In the genomic region with DNA sequence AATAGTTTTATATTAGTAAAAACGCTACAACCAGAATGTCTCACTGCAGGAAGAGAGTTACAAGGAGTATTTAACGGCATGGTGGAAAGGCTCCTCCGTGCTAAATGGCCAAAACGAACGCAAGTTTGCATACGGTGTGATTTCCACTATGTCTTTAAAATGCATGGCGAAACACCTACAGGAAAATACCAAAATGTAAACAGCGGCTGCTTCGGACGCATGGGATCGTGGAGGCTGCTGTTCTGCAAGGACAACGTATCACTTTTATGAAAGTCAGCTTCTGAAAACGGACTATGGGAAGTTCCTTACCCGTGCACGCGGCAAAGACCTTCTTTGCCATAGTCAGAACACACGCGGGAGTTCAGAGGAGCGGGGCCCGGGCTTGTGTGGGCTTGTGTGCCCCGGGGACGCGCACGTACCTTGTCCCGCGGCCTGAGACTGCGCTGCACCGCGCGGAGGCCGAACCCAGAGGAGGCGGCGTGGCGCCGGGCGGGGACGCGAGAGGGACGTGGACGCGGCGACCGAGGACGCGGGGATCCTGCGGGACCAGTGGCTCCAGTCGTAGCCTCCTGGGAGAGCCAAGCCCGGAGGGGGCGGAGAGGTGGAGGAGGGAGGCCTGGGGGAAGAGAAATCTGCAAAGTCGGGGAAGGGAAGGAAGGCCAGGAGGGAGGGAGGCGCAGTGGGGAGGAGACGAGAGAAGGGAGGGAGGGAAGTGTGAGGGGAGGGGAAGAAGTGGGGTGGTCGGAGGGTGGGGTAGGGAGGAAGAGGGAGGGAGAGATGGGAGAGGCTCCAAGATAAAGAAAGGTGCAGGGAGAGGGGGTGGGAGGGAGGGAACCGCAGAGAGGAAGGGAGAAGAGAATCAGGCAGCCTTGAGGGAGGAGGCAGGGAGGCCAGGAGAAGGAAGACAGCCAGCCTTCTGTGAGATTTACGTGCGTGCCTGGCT, we compare ENCODE assay signal across 8 cellular contexts. TPM values are rescaled to one million over a fixed set of nuclear protein-coding genes. Genes with fewer than 3 reads are reported as not detected.
DNase-seq lines count a peak whose midpoint lies in the region; ATAC-seq, FAIRE-seq and TF ChIP-seq lines count a peak whose summit lies in the region.

TSS of gene CMBL (minus strand) at position 697 of the 943 bp plus-strand sequence. CDS start 17,140 bp downstream, outside the sequence.

- H3K4me3 ChIP-seq in A549 (peak within 1 kb of the TSS; percentile 49), mononuclear cell (ENCODE audit: low read length) (peak within 1 kb of the TSS; percentile 37), thoracic aorta (peak within 1 kb of the TSS; percentile 97)

- ATAC-seq in A549 (peak; percentile 67 to 72), HG02798 (IDR thresholded peaks at IDR 0.05; ENCODE audit: poor library complexity, unreplicated experiment) (peak; percentile 86), thoracic aorta (ENCODE audit: insufficient number of reproducible peaks, low FRiP score, low read depth) (peak; percentile 39)
- ATAC-seq in activated CD8-positive, alpha-beta T cell treated with anti-CD3 and anti-CD28 coated beads for 36 hours: peak; percentile 77

- H3K4me3 Mint-ChIP-seq in activated CD8-positive, alpha-beta T cell treated with anti-CD3 and anti-CD28 coated beads for 36 hours: peak within 1 kb of the TSS; percentile 72

- DNase-seq in A549 (ENCODE audit: low read depth in 1 of 2, low spot score in 1 of 2) (peak in 1 of 2 experiments; percentile 64), GM13977 (ENCODE audit: low spot score) (peak; percentile 79), NCI-H1930 (lab: John Stamatoyannopoulos, UW) (peak; percentile 53 to 58), erythroblast (lab: John Stamatoyannopoulos, UW) (peak; percentile 61 to 65), thoracic aorta (ENCODE audit: low spot score) (no peak)
- DNase-seq in activated CD8-positive, alpha-beta T cell treated with anti-CD3 and anti-CD28 coated beads for 36 hours: peak; percentile 39

- POLR2A ChIA-PET in A549 (lab: Yijun Ruan, JAX): no interaction called here
- POLR2A ChIA-PET in activated CD8-positive, alpha-beta T cell treated with anti-CD3 and anti-CD28 coated beads for 36 hours (lab: Charles Lee): interaction anchor here (0.6 kb wide), 1 partner anchor 32 kb away, joined by 3 read pairs; no protein-coding TSS in a partner anchor

- no peak for TF ChIP-seq RAD21 in A549 (conservative IDR thresholded peaks at IDR 0.05 in 1 of 2, IDR thresholded peaks at IDR 0.05 in 1 of 2)

- no peak for TF ChIP-seq EP300 in A549 (IDR thresholded peaks at IDR 0.05)

- H3K9me3 ChIP-seq in A549 (no peaks in the 10 kb centered on the region), mononuclear cell (ENCODE audit: low read depth, low read length) (no peaks in the 10 kb centered on the region), thoracic aorta (no peaks in the 10 kb centered on the region)

- H3K4me1 ChIP-seq in A549 (peaks cover 27% of the 10 kb centered on the region), mononuclear cell (ENCODE audit: insufficient read depth, low read length) (peaks cover 9% of the 10 kb centered on the region), thoracic aorta (ENCODE audit: control insufficient read depth in 1 of 2, low read depth in 2 of 2) (peaks cover 0 to 17% of the 10 kb centered on the region in 2 donors)

- intact Hi-C loops in activated CD8-positive, alpha-beta T cell treated with anti-CD3 and anti-CD28 coated beads for 36 hours (cut with micrococcal nuclease): no loop called here

- peak within 1 kb of the TSS; percentile 70 for H3K4me2 ChIP-seq in A549

- H3K9me3 Mint-ChIP-seq in activated CD8-positive, alpha-beta T cell treated with anti-CD3 and anti-CD28 coated beads for 36 hours: no peaks in the 10 kb centered on the region

- TF ChIP-seq CTCF in A549 (IDR thresholded peaks at IDR 0.05) (no peak), GM13977 (IDR thresholded peaks at IDR 0.05; ENCODE audit: extremely low read depth, insufficient read depth, missing control alignments) (no peak), thoracic aorta (IDR thresholded peaks at IDR 0.05) (no peak)
- no peak for TF ChIP-seq CTCF in activated CD8-positive, alpha-beta T cell treated with anti-CD3 and anti-CD28 coated beads for 36 hours (IDR thresholded peaks at IDR 0.05)

- H3K27ac Mint-ChIP-seq in activated CD8-positive, alpha-beta T cell treated with anti-CD3 and anti-CD28 coated beads for 36 hours: no peak within 1 kb of the TSS

- TF ChIP-seq POLR2A in A549 (IDR thresholded peaks at IDR 0.05; ENCODE audit: low read length): peak; percentile 32
- TF ChIP-seq POLR2A in erythroblast (IDR thresholded peaks at IDR 0.05; ENCODE audit: low read length): no peak

- FAIRE-seq in A549 (lab: Jason Lieb, UNC): no peak

- CTCF ChIA-PET in A549 (lab: Yijun Ruan, JAX): interaction anchor here (1.6 kb wide), 1 partner anchor 24 kb away, joined by 4 read pairs; no protein-coding TSS in a partner anchor
- CTCF ChIA-PET in activated CD8-positive, alpha-beta T cell treated with anti-CD3 and anti-CD28 coated beads for 36 hours (lab: Charles Lee): interaction anchor here (1.1 kb wide), 1 partner anchor 23 kb away, joined by 4 read pairs; no protein-coding TSS in a partner anchor

- H3K36me3 ChIP-seq in thoracic aorta: no peaks in the 10 kb centered on the region

- H3K36me3 Mint-ChIP-seq in activated CD8-positive, alpha-beta T cell treated with anti-CD3 and anti-CD28 coated beads for 36 hours (ENCODE audit: low read depth): no peaks in the 10 kb centered on the region

- H3K27ac ChIP-seq in A549 (peak within 1 kb of the TSS; percentile 79 to 84), thoracic aorta (peak within 1 kb of the TSS; percentile 79 to 89)

- WGBS in A549 (ENCODE audit: missing lambda C conversion rate): 70% methylated on average over 55 of the region's 56 CpGs

- peaks cover 29% of the 10 kb centered on the region for H3K27me3 Mint-ChIP-seq in activated CD8-positive, alpha-beta T cell treated with anti-CD3 and anti-CD28 coated beads for 36 hours

- in situ Hi-C loops in GM13977 (cut with MboI; ENCODE audit: low pct_unique_long_range_greater_than_20kb, low sequenced_read_pairs, unreplicated experiment): no loop called here

- H3K27me3 ChIP-seq in mononuclear cell (ENCODE audit: insufficient read depth, low read length) (peaks cover 10% of the 10 kb centered on the region), thoracic aorta (replicated peaks; ENCODE audit: insufficient read depth) (no peaks in the 10 kb centered on the region)

- peaks cover 4% of the 10 kb centered on the region for H3K4me1 Mint-ChIP-seq in activated CD8-positive, alpha-beta T cell treated with anti-CD3 and anti-CD28 coated beads for 36 hours (ENCODE audit: low read depth)

TF ChIP-seq in A549, 52 proteins besides CTCF, POLR2A, EP300 and RAD21:
- TF ChIP-seq MAZ (IDR thresholded peaks at IDR 0.05; ENCODE audit: borderline replicate concordance, low read depth, low read length) (no peak), FOXS1 (CRISPR knock-in tag; IDR thresholded peaks at IDR 0.05) (no peak), POLR2AphosphoS2 (conservative IDR thresholded peaks at IDR 0.05; ENCODE audit: low read length) (no peak), EHMT2 (IDR thresholded peaks at IDR 0.05; ENCODE audit: low read depth) (no peak)
- TF ChIP-seq, protein P1, sequence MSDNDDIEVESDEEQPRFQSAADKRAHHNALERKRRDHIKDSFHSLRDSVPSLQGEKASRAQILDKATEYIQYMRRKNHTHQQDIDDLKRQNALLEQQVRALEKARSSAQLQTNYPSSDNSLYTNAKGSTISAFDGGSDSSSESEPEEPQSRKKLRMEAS (IDR thresholded peaks at IDR 0.05): peak; percentile 62; the same call in 1 of the 2 replicates
- TF ChIP-seq, protein P2, sequence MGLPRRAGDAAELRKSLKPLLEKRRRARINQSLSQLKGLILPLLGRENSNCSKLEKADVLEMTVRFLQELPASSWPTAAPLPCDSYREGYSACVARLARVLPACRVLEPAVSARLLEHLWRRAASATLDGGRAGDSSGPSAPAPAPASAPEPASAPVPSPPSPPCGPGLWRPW (IDR thresholded peaks at IDR 0.05): no peak

RNA-seq across cellular contexts. Expression of gene CMBL, which starts in this region (rescaled TPM):
- polyA plus RNA-seq in A549 (2011; rRNA removed) (23.5 and 23.6 TPM in 2 replicates), A549 (2017; fragmentation: RNase III; extraction: RNeasy Plus Mini Kit Qiagen cat#74134 plus additional on column Dnase treatment) (32.6 to 35.7 TPM (median 33.8 TPM) in 3 replicates)
- polyA plus RNA-seq in A549 (2012; cell fraction: cytosol; rRNA removed): 24.9 and 33.1 TPM in 2 replicates
- polyA plus RNA-seq in A549 (2012; cell fraction: nucleus; rRNA removed): 21.0 and 22.2 TPM in 2 replicates
- 20.4 and 21.6 TPM in 2 replicates for polyA minus RNA-seq in A549 (2011; rRNA and poly(A)+ RNA removed)
- total RNA-seq in activated CD8-positive, alpha-beta T cell treated with anti-CD3 and anti-CD28 coated beads for 36 hours: 1 to 10 TPM; 1.2 to 1.4 TPM
- total RNA-seq in mononuclear cell (0.10 TPM), thoracic aorta (1 to 10 TPM; 3.4 to 7.8 TPM)

Comparison
In these comparisons a context has a peak if more than half of its experiments do, and no peak if none do; other contexts are left out.
1. H3K4me3 ChIP-seq: peak in every context shown above with its lines; median percentile 97 in thoracic aorta; 49 in A549; 37 in mononuclear cell.